In genomic region chr10:97445722-97446639, GRCh38 we compare ENCODE assay signal across 8 cellular contexts. TPM values are rescaled to one million over a fixed set of nuclear protein-coding genes. Genes with fewer than 3 reads are reported as not detected.
A peak's percentile ranks its signal among the peaks of the same experiment; 100 is the strongest.
DNase-seq lines count a peak whose midpoint lies in the region; ATAC-seq, FAIRE-seq and TF ChIP-seq lines count a peak whose summit lies in the region.

A gene with protein sequence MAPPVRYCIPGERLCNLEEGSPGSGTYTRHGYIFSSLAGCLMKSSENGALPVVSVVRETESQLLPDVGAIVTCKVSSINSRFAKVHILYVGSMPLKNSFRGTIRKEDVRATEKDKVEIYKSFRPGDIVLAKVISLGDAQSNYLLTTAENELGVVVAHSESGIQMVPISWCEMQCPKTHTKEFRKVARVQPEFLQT (minus strand): TSS chr10:97446006. CDS start chr10:97445985, 21 bp downstream.
Gene ZDHHC16 (plus strand): TSS chr10:97446175. CDS start chr10:97451676, 5,501 bp downstream.

- peak; percentile 38 for FAIRE-seq in D721Med (lab: Jason Lieb, UNC)
- peak; percentile 100 for FAIRE-seq in endothelial cell of umbilical vein (lab: Jason Lieb, UNC)

- intact Hi-C loops in endothelial cell of umbilical vein (cut with micrococcal nuclease), result loop anchor here (1.0 kb wide), 3 partner anchors 18 to 97 kb away; no protein-coding TSS in a partner anchor

- CTCF ChIA-PET in endothelial cell of umbilical vein (lab: Charles Lee), result no interaction called here

- POLR2A ChIA-PET in endothelial cell of umbilical vein (lab: Charles Lee), result no interaction called here

- no peaks in the 10 kb centered on the region for H3K9me1 ChIP-seq in endothelial cell of umbilical vein (replicated peaks; ENCODE audit: control insufficient read depth, extremely low read depth, insufficient read depth, low read length)

- DNase-seq in D721Med (ENCODE audit: insufficient read length, low spot score) (peak; percentile 99), HuH-7 (ENCODE audit: low spot score) (peak; percentile 97), endothelial cell of umbilical vein (ENCODE audit: low read depth, low spot score) (peak; percentile 96), midbrain (lab: John Stamatoyannopoulos, UW) (peak; percentile 97)
- DNase-seq in activated CD8-positive, alpha-beta memory T cell treated with anti-CD3 and anti-CD28 coated beads, Interleukin-2, amount 50 U/mL, for 48 hours, result peak; percentile 92
- DNase-seq in stimulated activated CD8-positive, alpha-beta memory T cell treated with anti-CD3 and anti-CD28 coated beads, Interleukin-2, amount 100 ng/mL, for 1 hour (ENCODE audit: low read depth in 2 of 2), result peak; percentile 73 to 83

- H3K4me3 ChIP-seq in OCI-LY3 (ENCODE audit: low read length), result peak within 1 kb of the TSS; percentile 97
- H3K4me3 ChIP-seq in endothelial cell of umbilical vein (replicated peaks in 1 of 3; ENCODE audit: insufficient read depth in 1 of 3, low read depth in 1 of 3, low read length in 3 of 3), result peak within 1 kb of the TSS; percentile 41 to 96 (median 87)

- peaks cover 19% of the 10 kb centered on the region for H3K4me1 ChIP-seq in OCI-LY3 (ENCODE audit: low read length)
- peaks cover 18% of the 10 kb centered on the region for H3K4me1 ChIP-seq in endothelial cell of umbilical vein (ENCODE audit: control insufficient read depth, extremely low read depth, insufficient read depth, low read length)

- dilution Hi-C loops in endothelial cell of umbilical vein (cut with MboI; ENCODE audit: extremely low pct_ligation_motif_present, low sequenced_read_pairs), result no loop called here

- H3K4me2 ChIP-seq in OCI-LY3 (ENCODE audit: low read length) (peak within 1 kb of the TSS; percentile 81), endothelial cell of umbilical vein (ENCODE audit: insufficient read depth, low read length) (peak within 1 kb of the TSS; percentile 72)

- H3K79me2 ChIP-seq in OCI-LY3 (ENCODE audit: low read length) (peaks cover 49% of the 10 kb centered on the region), endothelial cell of umbilical vein (ENCODE audit: control insufficient read depth, insufficient read depth, low read length) (peaks cover 50% of the 10 kb centered on the region)

- peak; percentile 98 for ATAC-seq in GM21515 (IDR thresholded peaks at IDR 0.05; ENCODE audit: unreplicated experiment)

- TF ChIP-seq CTCF in D721Med (IDR thresholded peaks at IDR 0.05; ENCODE audit: insufficient read depth, missing control alignments) (no peak), OCI-LY3 (IDR thresholded peaks at IDR 0.05; ENCODE audit: low read depth, low read length) (no peak), endothelial cell of umbilical vein (IDR thresholded peaks at IDR 0.05; ENCODE audit: extremely low read depth in 1 of 2, insufficient read depth in 1 of 2, low read depth in 1 of 2, low read length in 2 of 2) (no peak)

- H3K27me3 ChIP-seq in OCI-LY3 (ENCODE audit: low read depth, low read length), result no peaks in the 10 kb centered on the region
- H3K27me3 ChIP-seq in endothelial cell of umbilical vein (ENCODE audit: control insufficient read depth in 2 of 2, insufficient read depth in 2 of 2, low read length in 2 of 2), result no peaks in the 10 kb centered on the region

- H3K9me3 ChIP-seq in OCI-LY3 (ENCODE audit: insufficient read depth, low read length), result no peaks in the 10 kb centered on the region
- no peaks in the 10 kb centered on the region for H3K9me3 ChIP-seq in endothelial cell of umbilical vein (replicated peaks; ENCODE audit: control insufficient read depth, insufficient read depth, low read length)

- H3K27ac ChIP-seq in OCI-LY3 (ENCODE audit: low read length), result peak within 1 kb of the TSS; percentile 27
- H3K27ac ChIP-seq in endothelial cell of umbilical vein (ENCODE audit: insufficient read depth, low read depth, low read length), result peak within 1 kb of the TSS; percentile 61

- H3K36me3 ChIP-seq in OCI-LY3 (replicated peaks; ENCODE audit: low read depth, low read length), result peaks cover 2% of the 10 kb centered on the region
- H3K36me3 ChIP-seq in endothelial cell of umbilical vein (ENCODE audit: control insufficient read depth in 2 of 2, extremely low read depth in 1 of 2, insufficient read depth in 2 of 2, low read length in 2 of 2), result peaks cover 1 to 5% of the 10 kb centered on the region in 2 experiments

- H2AFZ ChIP-seq in OCI-LY3 (ENCODE audit: low read depth, low read length) (peak within 1 kb of the TSS; percentile 64; the same call in 1 of the 2 replicates), endothelial cell of umbilical vein (ENCODE audit: low read depth, low read length) (peak within 1 kb of the TSS; percentile 82)

- H3K9ac ChIP-seq in OCI-LY3 (ENCODE audit: low read length) (peak within 1 kb of the TSS; percentile 74), endothelial cell of umbilical vein (replicated peaks; ENCODE audit: extremely low read depth, insufficient read depth, low read length) (peak within 1 kb of the TSS; percentile 27)

- H4K20me1 ChIP-seq in OCI-LY3 (ENCODE audit: insufficient read depth, low read length) (no peaks in the 10 kb centered on the region), endothelial cell of umbilical vein (replicated peaks; ENCODE audit: control insufficient read depth, extremely low read depth, insufficient read depth, low read length) (no peaks in the 10 kb centered on the region)

- BruUV-seq in endothelial cell of umbilical vein (replicated peaks; lab: Mats Ljungman, UMichigan), result TSS peak; percentile 55

- peak; percentile 84 for TF ChIP-seq POLR2A in endothelial cell of umbilical vein (IDR thresholded peaks at IDR 0.05; ENCODE audit: low read depth, low read length)

TF ChIP-seq in endothelial cell of umbilical vein, 7 proteins besides CTCF, POLR2A, EP300 and RAD21:
- no peak for TF ChIP-seq MYC (IDR thresholded peaks at IDR 0.05; ENCODE audit: low read depth, low read length)
- no peak for TF ChIP-seq EZH2 (IDR thresholded peaks at IDR 0.05; ENCODE audit: borderline replicate concordance, low read depth, low read length, severe bottlenecking)
- peak; percentile 95 for TF ChIP-seq POLR2AphosphoS5 (IDR thresholded peaks at IDR 0.05; ENCODE audit: insufficient read depth, low read depth, low read length)
- no peak for TF ChIP-seq GATA2 (IDR thresholded peaks at IDR 0.05; ENCODE audit: insufficient read depth, insufficient read length, low read depth, low read length)
- no peak for TF ChIP-seq JUN (IDR thresholded peaks at IDR 0.05; ENCODE audit: borderline replicate concordance, insufficient read depth, insufficient read length, low read depth)
- no peak for TF ChIP-seq FOS (IDR thresholded peaks at IDR 0.05; ENCODE audit: borderline replicate concordance, insufficient read depth, low read length)
- peak; percentile 82 for TF ChIP-seq MAX (IDR thresholded peaks at IDR 0.05; ENCODE audit: insufficient read depth, insufficient read length)

RNA-seq across cellular contexts. Expression of the first gene that starts in this region (rescaled TPM):
- 43.6 and 50.7 TPM in 2 replicates for total RNA-seq in endothelial cell of umbilical vein
- 47.6 and 52.9 TPM in 2 replicates for polyA plus RNA-seq in endothelial cell of umbilical vein
- 65.1 and 71.5 TPM in 2 replicates for polyA plus RNA-seq in endothelial cell of umbilical vein (2011; cell fraction: cytosol; rRNA removed)
- 32.8 and 36.5 TPM in 2 replicates for polyA plus RNA-seq in endothelial cell of umbilical vein (2011; cell fraction: nucleus; rRNA removed)
- 53.4 and 74.3 TPM in 2 replicates for polyA plus RNA-seq in endothelial cell of umbilical vein (2012)
- 22.0 and 29.5 TPM in 2 replicates for polyA minus RNA-seq in endothelial cell of umbilical vein
- 34.4 TPM for polyA minus RNA-seq in endothelial cell of umbilical vein (2011; cell fraction: cytosol; rRNA and poly(A)+ RNA removed)
- polyA minus RNA-seq in endothelial cell of umbilical vein (2011; cell fraction: nucleus; rRNA and poly(A)+ RNA removed), result 11.1 and 17.5 TPM in 2 replicates

RNA-seq across cellular contexts. Expression of gene ZDHHC16, which starts in this region (rescaled TPM):
- total RNA-seq in endothelial cell of umbilical vein, result 52.0 and 53.2 TPM in 2 replicates
- polyA plus RNA-seq in endothelial cell of umbilical vein, result 125 and 141 TPM in 2 replicates
- polyA plus RNA-seq in endothelial cell of umbilical vein (2011; cell fraction: cytosol; rRNA removed), result 68.6 and 70.6 TPM in 2 replicates
- 68.5 and 71.9 TPM in 2 replicates for polyA plus RNA-seq in endothelial cell of umbilical vein (2011; cell fraction: nucleus; rRNA removed)
- polyA plus RNA-seq in endothelial cell of umbilical vein (2012), result 45.3 and 45.4 TPM in 2 replicates
- polyA minus RNA-seq in endothelial cell of umbilical vein, result 120 and 142 TPM in 2 replicates
- 52.4 TPM for polyA minus RNA-seq in endothelial cell of umbilical vein (2011; cell fraction: cytosol; rRNA and poly(A)+ RNA removed)
- 34.2 and 41.0 TPM in 2 replicates for polyA minus RNA-seq in endothelial cell of umbilical vein (2011; cell fraction: nucleus; rRNA and poly(A)+ RNA removed)

Comparison
In these comparisons a context has a peak if more than half of its experiments do, and no peak if none do; other contexts are left out.
1. Peak in every context shown above with its lines: DNase-seq, ATAC-seq, H3K4me3 ChIP-seq and H3K27ac ChIP-seq.